18 cellular contexts compared by ENCODE assay signal in genomic region chr11:102237096-102237735, GRCh38.
DNase-seq lines count a peak whose midpoint lies in the region; TF ChIP-seq lines count a peak whose summit lies in the region.
"Had no signal": no experiment of that assay in that cellular context is flagged by ENCODE, and none has a peak within 500 bp of the region (broad histone marks: within the 10 kb centered on the region; RNA-seq: fewer than 3 reads in every experiment).

No MANE protein-coding gene starts in this region.

- in situ Hi-C loops in astrocyte of the spinal cord (cut with HindIII; ENCODE audit: low sequenced_read_pairs) = no loop called here

- H3K4me3 ChIP-seq in AG10803 (ENCODE audit: low read length) (no peak overlapping the region), astrocyte of the spinal cord (ENCODE audit: low read depth, low read length) (no peak overlapping the region)
- H3K4me3 ChIP-seq: HAP-1, lung had no signal

- DNase-seq in AG10803 (ENCODE audit: low read depth) (peak; percentile 90), HT1080 (ENCODE audit: low read depth) (peak; percentile 54), astrocyte of the spinal cord (ENCODE audit: low read depth, low spot score) (peak; percentile 66), kidney tubule cell (ENCODE audit: low spot score) (peak; percentile 66), NCI-H2081 (lab: John Stamatoyannopoulos, UW) (no peak), NCI-H345 (lab: John Stamatoyannopoulos, UW) (no peak), NCI-H1048 (lab: John Stamatoyannopoulos, UW) (no peak)
- no peak for DNase-seq in activated CD4-positive, alpha-beta T cell treated with anti-CD3 and anti-CD28 coated beads for 4 hours
- DNase-seq: activated T-cell treated with anti-CD3 and anti-CD28 coated beads, Interleukin-2, amount 50 U/mL, for 72 hours; amniotic stem cell; cortex of kidney; DMS 273 treated with DMSO at 0.1 percent for 48 hours; NCI-H524; nucleus accumbens; small intestine; stimulated activated naive CD8-positive, alpha-beta T cell treated with anti-CD3 and anti-CD28 coated beads, Interleukin-15, Interleukin-2, amounts not matched to agents 100 U/mL and 50 U/mL, for 24 hours had no signal

- TF ChIP-seq CTCF in AG10803 (conservative IDR thresholded peaks at IDR 0.05; ENCODE audit: low read length) = no peak
- TF ChIP-seq CTCF in astrocyte of the spinal cord (IDR thresholded peaks at IDR 0.05; ENCODE audit: low read depth, low read length) = no peak

Comparison
In these comparisons a context has a peak if more than half of its experiments do, and no peak if none do; other contexts are left out.
1. DNase-seq: peak in AG10803 (single experiment), HT1080 (single experiment), astrocyte of the spinal cord (single experiment) and kidney tubule cell (single experiment); none in activated CD4-positive, alpha-beta T cell treated with anti-CD3 and anti-CD28 coated beads for 4 hours (0 of 2), NCI-H2081 (0 of 2), NCI-H345 (single experiment) and NCI-H1048 (single experiment).